In genomic region chr10:63143984-63144383, GRCh38 we compare ENCODE assay signal across 23 cellular contexts. TPM values are rescaled to one million over a fixed set of nuclear protein-coding genes. Genes with fewer than 3 reads are reported as not detected.
DNase-seq lines count a peak whose midpoint lies in the region; ATAC-seq, FAIRE-seq and TF ChIP-seq lines count a peak whose summit lies in the region.
"Had no signal": no experiment of that assay in that cellular context is flagged by ENCODE, and none has a peak within 500 bp of the region (broad histone marks: within the 10 kb centered on the region; RNA-seq: fewer than 3 reads in every experiment).

No MANE protein-coding gene starts in this region.

- peaks cover 14% of the 10 kb centered on the region; the same call in 1 of the 2 replicates for H4K20me1 ChIP-seq in K562 (replicated peaks; ENCODE audit: control insufficient read depth, insufficient read depth, low read length)

- CTCF ChIA-PET in activated CD4-positive, alpha-beta T cell treated with anti-CD3 and anti-CD28 coated beads for 36 hours (lab: Charles Lee): interaction anchor here (0.6 kb wide), 1 partner anchor 429 kb away, joined by 3 read pairs; no protein-coding TSS in a partner anchor
- CTCF ChIA-PET in K562 (lab: Yijun Ruan, JAX; ENCODE audit: low intra/inter-chr PET ratio): no interaction called here

- no peaks in the 10 kb centered on the region for H3K27me3 ChIP-seq in K562 (ENCODE audit: control insufficient read depth in 2 of 2, insufficient read depth in 2 of 2, low read length in 2 of 2)

- H3K9ac ChIP-seq in K562 (ENCODE audit: insufficient read depth in 1 of 2, low read depth in 2 of 2, low read length in 2 of 2): no peak overlapping the region
- H3K9ac ChIP-seq: KMS-11 had no signal

- no TSS peak for BruUV-seq in K562 (replicated peaks; lab: Mats Ljungman, UMichigan)

- no peak overlapping the region for H3K27ac ChIP-seq in K562 (ENCODE audit: extremely low read depth, low read depth, low read length)
- H3K27ac ChIP-seq: KMS-11, psoas muscle had no signal

- no peak overlapping the region for H3K27ac Mint-ChIP-seq in activated CD4-positive, alpha-beta T cell treated with anti-CD3 and anti-CD28 coated beads for 36 hours
- peak overlapping the region; percentile 69 for H3K27ac Mint-ChIP-seq in stimulated activated memory B cell treated with anti-CD40 and anti-IgM and Interleukin-4, amounts not matched to agents 10 μg/mL and 1 μg/mL and 100 μg/mL, for 72 hours
- H3K27ac Mint-ChIP-seq: activated naive CD4-positive, alpha-beta T cell treated with anti-CD3 and anti-CD28 coated beads, Interleukin-2, amount 10 ng/mL, durations not matched to agents 7 days and 5 days had no signal

- TF ChIP-seq CTCF in K562 (IDR thresholded peaks at IDR 0.05 in 2 of 3, conservative IDR thresholded peaks at IDR 0.05 in 1 of 3; ENCODE audit: insufficient read depth in 2 of 3, low read depth in 1 of 3, low read length in 3 of 3): no peak

- H3K27me3 Mint-ChIP-seq in activated CD4-positive, alpha-beta T cell treated with anti-CD3 and anti-CD28 coated beads for 36 hours: no peaks in the 10 kb centered on the region
- no peaks in the 10 kb centered on the region for H3K27me3 Mint-ChIP-seq in stimulated activated memory B cell treated with anti-CD40 and anti-IgM and Interleukin-4, amounts not matched to agents 10 μg/mL and 1 μg/mL and 100 μg/mL, for 72 hours
- H3K27me3 Mint-ChIP-seq: activated naive CD4-positive, alpha-beta T cell treated with anti-CD3 and anti-CD28 coated beads, Interleukin-2, amount 10 ng/mL, durations not matched to agents 7 days and 5 days had no signal

- no peak for TF ChIP-seq RAD21 in K562 (CRISPR knock-in tag; conservative IDR thresholded peaks at IDR 0.05 in 1 of 2, IDR thresholded peaks at IDR 0.05 in 1 of 2)

- TF ChIP-seq POLR2A in H54 (IDR thresholded peaks at IDR 0.05; ENCODE audit: low read depth, low read length) (no peak), K562 (conservative IDR thresholded peaks at IDR 0.05) (no peak)

- no peak overlapping the region for H3K4me3 Mint-ChIP-seq in activated CD4-positive, alpha-beta T cell treated with anti-CD3 and anti-CD28 coated beads for 36 hours
- H3K4me3 Mint-ChIP-seq in stimulated activated memory B cell treated with anti-CD40 and anti-IgM and Interleukin-4, amounts not matched to agents 10 μg/mL and 1 μg/mL and 100 μg/mL, for 72 hours: no peak overlapping the region
- H3K4me3 Mint-ChIP-seq: activated naive CD4-positive, alpha-beta T cell treated with anti-CD3 and anti-CD28 coated beads, Interleukin-2, amount 10 ng/mL, durations not matched to agents 7 days and 5 days had no signal

- no peak overlapping the region for H3K4me2 ChIP-seq in K562 (ENCODE audit: insufficient read depth, low read length)
- H3K4me2 ChIP-seq: KMS-11 had no signal

- FAIRE-seq in H54 (lab: Jason Lieb, UNC) (peak; percentile 11), K562 (lab: Jason Lieb, UNC) (no peak)
- FAIRE-seq: GM12878, HTR-8/SVneo, keratinocyte had no signal

- H3K4me3 ChIP-seq in K562: no peak overlapping the region
- H3K4me3 ChIP-seq: GM12878, lung, psoas muscle had no signal

- POLR2A ChIA-PET in activated CD4-positive, alpha-beta T cell treated with anti-CD3 and anti-CD28 coated beads for 36 hours (lab: Charles Lee): no interaction called here
- POLR2A ChIA-PET in K562 (lab: Yijun Ruan, JAX): interaction anchor here (0.6 to 2.4 kb wide), 2 partner anchors 9 to 326 kb away, joined by 3 to 11 read pairs; no protein-coding TSS in a partner anchor

- peaks cover 24% of the 10 kb centered on the region for H3K36me3 ChIP-seq in K562 (ENCODE audit: control insufficient read depth, insufficient read depth, low read length)

- in situ Hi-C loops in K562 (cut with MboI): no loop called here

- peaks cover 27% of the 10 kb centered on the region for H3K36me3 Mint-ChIP-seq in activated CD4-positive, alpha-beta T cell treated with anti-CD3 and anti-CD28 coated beads for 36 hours (ENCODE audit: low read depth)
- peaks cover 27% of the 10 kb centered on the region for H3K36me3 Mint-ChIP-seq in stimulated activated memory B cell treated with anti-CD40 and anti-IgM and Interleukin-4, amounts not matched to agents 10 μg/mL and 1 μg/mL and 100 μg/mL, for 72 hours

- H3K9me3 Mint-ChIP-seq in activated CD4-positive, alpha-beta T cell treated with anti-CD3 and anti-CD28 coated beads for 36 hours (ENCODE audit: low read depth): no peaks in the 10 kb centered on the region
- H3K9me3 Mint-ChIP-seq in stimulated activated memory B cell treated with anti-CD40 and anti-IgM and Interleukin-4, amounts not matched to agents 10 μg/mL and 1 μg/mL and 100 μg/mL, for 72 hours: no peaks in the 10 kb centered on the region
- H3K9me3 Mint-ChIP-seq: activated naive CD4-positive, alpha-beta T cell treated with anti-CD3 and anti-CD28 coated beads, Interleukin-2, amount 10 ng/mL, durations not matched to agents 7 days and 5 days had no signal

- no peaks in the 10 kb centered on the region for H3K9me3 ChIP-seq in K562 (replicated peaks; ENCODE audit: control insufficient read depth, insufficient read depth, low read depth, low read length)
- H3K9me3 ChIP-seq: psoas muscle had no signal

- DNase-seq in activated CD4-positive, alpha-beta T cell treated with anti-CD3 and anti-CD28 coated beads for 36 hours: no peak
- DNase-seq in activated CD4-positive, alpha-beta T cell treated with anti-CD3 and anti-CD28 coated beads for 4 hours: no peak
- DNase-seq in H54 (ENCODE audit: insufficient read length, low spot score) (no peak), K562 (ENCODE audit: extremely low read depth in 1 of 4, low spot score in 3 of 4) (no peak), amniotic stem cell (lab: John Stamatoyannopoulos, UW) (no peak), 8988T (no peak), NCI-H1092 (lab: John Stamatoyannopoulos, UW) (no peak)
- DNase-seq: activated CD4-positive, alpha-beta T cell treated with anti-CD3 and anti-CD28 coated beads for 48 hours; activated naive CD4-positive, alpha-beta T cell treated with anti-CD3 and anti-CD28 coated beads, Interleukin-2, amount 10 ng/mL, durations not matched to agents 7 days and 5 days; aorta; C1 segment of cervical spinal cord; NCI-H1417 treated with DMSO at 0.1 percent for 48 hours; NCI-H2081 treated with DMSO at 0.1 percent for 48 hours; NCI-H446; psoas muscle; SIG-M5; stimulated activated CD8-positive, alpha-beta memory T cell treated with anti-CD3 and anti-CD28 coated beads, Interleukin-4, amount 100 ng/mL, for 48 hours had no signal

- intact Hi-C loops in activated CD4-positive, alpha-beta T cell treated with anti-CD3 and anti-CD28 coated beads for 36 hours (cut with DNase I, micrococcal nuclease): no loop called here
- intact Hi-C loops in K562 (cut with micrococcal nuclease): no loop called here

- H3K79me2 ChIP-seq in K562 (ENCODE audit: control insufficient read depth, insufficient read depth, low read length): peaks cover 78% of the 10 kb centered on the region

- H2AFZ ChIP-seq in K562 (ENCODE audit: low read depth, low read length): no peak overlapping the region

- H3K4me1 Mint-ChIP-seq in activated CD4-positive, alpha-beta T cell treated with anti-CD3 and anti-CD28 coated beads for 36 hours: peaks cover 50% of the 10 kb centered on the region
- peaks cover 51% of the 10 kb centered on the region for H3K4me1 Mint-ChIP-seq in stimulated activated memory B cell treated with anti-CD40 and anti-IgM and Interleukin-4, amounts not matched to agents 10 μg/mL and 1 μg/mL and 100 μg/mL, for 72 hours

- no peaks in the 10 kb centered on the region for H3K4me1 ChIP-seq in K562 (replicated peaks in 1 of 2; ENCODE audit: control insufficient read depth in 2 of 2, insufficient read depth in 2 of 2, low read length in 2 of 2)

- H3K9me1 ChIP-seq in K562 (ENCODE audit: control insufficient read depth, insufficient read depth, low read length): no peaks in the 10 kb centered on the region

- WGBS in K562 (ENCODE audit: insufficient coverage, low coverage, missing lambda C conversion rate): 70% methylated on average over 5 of the region's 5 CpGs

- TF ChIP-seq EP300 in K562 (IDR thresholded peaks at IDR 0.05; ENCODE audit: low read length): no peak

- peak; percentile 23 for ATAC-seq in activated CD4-positive, alpha-beta T cell treated with anti-CD3 and anti-CD28 coated beads for 36 hours
- ATAC-seq in K562: no peak
- no peak for ATAC-seq in stimulated activated memory B cell treated with anti-CD40 and anti-IgM and Interleukin-4, amounts not matched to agents 10 μg/mL and 1 μg/mL and 100 μg/mL, for 72 hours
- ATAC-seq: GM12878, psoas muscle had no signal

TF ChIP-seq in K562, 482 proteins besides CTCF, POLR2A, EP300 and RAD21:
- TF ChIP-seq ERF (CRISPR knock-in tag; IDR thresholded peaks at IDR 0.05) (no peak), SMAD1 (IDR thresholded peaks at IDR 0.05; ENCODE audit: low read depth, low read length, partially characterized antibody) (no peak), CEBPB (tag; IDR thresholded peaks at IDR 0.05) (peak; percentile 40)

RNA-seq across cellular contexts. Expression of gene NRBF2, which starts 10.9 kb away (rescaled TPM):
- total RNA-seq in activated CD4-positive, alpha-beta T cell treated with anti-CD3 and anti-CD28 coated beads for 36 hours: 10 to 100 TPM; 23.9 to 24.1 TPM
- total RNA-seq in K562 (2011; cell fraction: chromatin; rRNA removed; ENCODE audit: low replicate concordance): 7.5 and 15.7 TPM in 2 replicates
- total RNA-seq in K562 (2011; cell fraction: nucleolus; rRNA removed): 7.6 and 9.2 TPM in 2 replicates
- total RNA-seq in K562 (2011; cell fraction: nucleoplasm; rRNA removed): 6.8 and 7.9 TPM in 2 replicates
- 20.2 and 20.8 TPM in 2 replicates for total RNA-seq in K562 (2014; rRNA removed)
- total RNA-seq in K562 (2014; rRNA removed; fragmentation: Illumina TruSeq; extraction: Trizol): 29.7 and 34.1 TPM in 2 replicates
- total RNA-seq in K562 (2015; rRNA removed; fragmentation: Illumina TruSeq; extraction: Trizol): 30.5 and 32.1 TPM in 2 replicates
- 22.1 and 23.8 TPM in 2 replicates for total RNA-seq in K562 (2021)
- polyA plus RNA-seq in K562 (2011; rRNA removed): 26.5 and 30.5 TPM in 2 replicates
- polyA plus RNA-seq in K562 (2011; cell fraction: cytosol; rRNA removed): 8.0 and 11.5 TPM in 2 replicates
- polyA plus RNA-seq in K562 (2011; cell fraction: nucleus; rRNA removed): 5.8 and 9.5 TPM in 2 replicates
- 25.5 and 27.5 TPM in 2 replicates for polyA plus RNA-seq in K562 (2012)
- polyA plus RNA-seq in K562 (2014; fragmentation: Illumina TruSeq; extraction: Trizol): 27.9 and 33.5 TPM in 2 replicates
- polyA plus RNA-seq in K562 (2014; fragmentation: Nextera tagmentation; extraction: Ambion mirVana): 10 to 100 TPM; 38.1 to 52.1 TPM
- 24.7 and 25.3 TPM in 2 replicates for polyA plus RNA-seq in K562 (2014; rRNA removed)
- 15.8 and 20.3 TPM in 2 replicates for polyA minus RNA-seq in K562 (2011; rRNA and poly(A)+ RNA removed)
- polyA minus RNA-seq in K562 (2011; cell fraction: cytosol; rRNA and poly(A)+ RNA removed): 8.4 and 12.0 TPM in 2 replicates
- polyA minus RNA-seq in K562 (2011; cell fraction: nucleus; rRNA and poly(A)+ RNA removed): 4.4 and 7.7 TPM in 2 replicates
